ENCODE assay signal across 2 cellular contexts in the genomic region with DNA sequence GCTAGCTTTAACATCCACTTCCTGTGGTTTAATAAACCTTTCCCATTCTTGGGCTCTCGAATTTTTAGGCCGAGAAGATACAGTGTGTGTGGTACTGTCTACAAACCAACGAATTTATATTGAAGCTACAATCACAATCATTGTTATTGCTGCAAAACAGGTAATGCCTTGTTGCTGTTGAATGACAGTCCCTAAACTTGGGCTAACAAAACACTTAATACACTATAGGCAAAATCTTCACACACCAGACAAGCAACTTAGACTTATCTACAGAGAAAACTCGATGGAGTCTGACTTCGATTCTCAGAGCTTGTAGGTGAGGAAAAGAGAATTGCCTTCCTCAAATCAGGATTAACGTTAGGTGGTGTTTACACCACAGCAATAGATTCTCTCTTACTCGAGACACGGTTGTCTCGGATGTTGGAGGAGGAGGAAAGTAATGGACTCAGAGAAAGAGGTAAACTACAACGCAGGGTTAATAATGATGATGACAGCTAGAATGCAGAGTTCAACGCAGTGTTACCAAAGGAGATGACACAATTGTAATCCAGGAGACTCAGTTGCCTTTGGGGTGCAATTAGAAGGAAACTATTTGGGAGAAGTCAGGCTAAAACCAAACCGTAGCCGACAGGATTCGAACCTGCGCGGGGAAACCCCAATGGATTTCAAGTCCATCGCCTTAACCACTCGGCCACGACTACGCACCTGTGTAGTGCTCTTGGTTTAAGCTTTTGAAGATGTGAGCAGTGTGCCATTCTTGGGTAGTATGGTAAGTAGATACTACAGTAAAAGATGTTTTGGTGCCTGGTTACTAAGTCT.
TF ChIP-seq lines count a peak whose summit lies in the region.

No MANE protein-coding gene starts in this region.

TF ChIP-seq in SK-N-SH, 30 proteins besides CTCF, POLR2A, EP300 and RAD21:
- TF ChIP-seq NRF1 (IDR thresholded peaks at IDR 0.05; ENCODE audit: low read depth, low read length), result no peak
- TF ChIP-seq, protein P1, sequence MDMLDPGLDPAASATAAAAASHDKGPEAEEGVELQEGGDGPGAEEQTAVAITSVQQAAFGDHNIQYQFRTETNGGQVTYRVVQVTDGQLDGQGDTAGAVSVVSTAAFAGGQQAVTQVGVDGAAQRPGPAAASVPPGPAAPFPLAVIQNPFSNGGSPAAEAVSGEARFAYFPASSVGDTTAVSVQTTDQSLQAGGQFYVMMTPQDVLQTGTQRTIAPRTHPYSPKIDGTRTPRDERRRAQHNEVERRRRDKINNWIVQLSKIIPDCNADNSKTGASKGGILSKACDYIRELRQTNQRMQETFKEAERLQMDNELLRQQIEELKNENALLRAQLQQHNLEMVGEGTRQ (IDR thresholded peaks at IDR 0.05; ENCODE audit: borderline replicate concordance, low read depth, low read length), result no peak
- no peak for TF ChIP-seq FOXM1 (IDR thresholded peaks at IDR 0.05; ENCODE audit: low read depth)
- TF ChIP-seq TEAD4 (IDR thresholded peaks at IDR 0.05; ENCODE audit: borderline replicate concordance, insufficient read depth), result peak; percentile 34; the same call in 1 of the 2 replicates
- TF ChIP-seq ELF1 (IDR thresholded peaks at IDR 0.05), result no peak
- 0 out of 2 replicates have a peak, but pooled peaks have one; percentile 13 for TF ChIP-seq RXRA (IDR thresholded peaks at IDR 0.05; ENCODE audit: borderline replicate concordance, low read depth)
- TF ChIP-seq GATA2 (CRISPR knock-in tag; IDR thresholded peaks at IDR 0.05), result no peak

TF ChIP-seq in K562, 482 proteins besides CTCF, POLR2A, EP300 and RAD21 (continues in another document):
- TF ChIP-seq ZNF431 (CRISPR knock-in tag; IDR thresholded peaks at IDR 0.05), result no peak
- no peak for TF ChIP-seq YBX1 (IDR thresholded peaks at IDR 0.05)
- TF ChIP-seq ZNF165 (CRISPR knock-in tag; IDR thresholded peaks at IDR 0.05; ENCODE audit: borderline replicate concordance), result no peak
- peak; percentile 95 for TF ChIP-seq POLR3A (IDR thresholded peaks at IDR 0.05; ENCODE audit: borderline replicate concordance, extremely low read depth, insufficient read depth, insufficient read length)
- TF ChIP-seq, protein P2, sequence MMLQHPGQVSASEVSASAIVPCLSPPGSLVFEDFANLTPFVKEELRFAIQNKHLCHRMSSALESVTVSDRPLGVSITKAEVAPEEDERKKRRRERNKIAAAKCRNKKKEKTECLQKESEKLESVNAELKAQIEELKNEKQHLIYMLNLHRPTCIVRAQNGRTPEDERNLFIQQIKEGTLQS (IDR thresholded peaks at IDR 0.05), result peak; percentile 74
- TF ChIP-seq, protein P2 (CRISPR knock-in tag; conservative IDR thresholded peaks at IDR 0.05), result no peak
- peak; percentile 46; the same call in 1 of the 2 replicates for TF ChIP-seq ZNF24 (IDR thresholded peaks at IDR 0.05)
- peak; percentile 82 for TF ChIP-seq ZKSCAN1 (IDR thresholded peaks at IDR 0.05; ENCODE audit: low read depth, low read length)
- TF ChIP-seq SRSF3 (IDR thresholded peaks at IDR 0.05; ENCODE audit: insufficient read depth, low read length), result no peak
- peak; percentile 27; the same call in 1 of the 2 replicates for TF ChIP-seq MAFK (IDR thresholded peaks at IDR 0.05; ENCODE audit: low read length)
- TF ChIP-seq, protein P3, sequence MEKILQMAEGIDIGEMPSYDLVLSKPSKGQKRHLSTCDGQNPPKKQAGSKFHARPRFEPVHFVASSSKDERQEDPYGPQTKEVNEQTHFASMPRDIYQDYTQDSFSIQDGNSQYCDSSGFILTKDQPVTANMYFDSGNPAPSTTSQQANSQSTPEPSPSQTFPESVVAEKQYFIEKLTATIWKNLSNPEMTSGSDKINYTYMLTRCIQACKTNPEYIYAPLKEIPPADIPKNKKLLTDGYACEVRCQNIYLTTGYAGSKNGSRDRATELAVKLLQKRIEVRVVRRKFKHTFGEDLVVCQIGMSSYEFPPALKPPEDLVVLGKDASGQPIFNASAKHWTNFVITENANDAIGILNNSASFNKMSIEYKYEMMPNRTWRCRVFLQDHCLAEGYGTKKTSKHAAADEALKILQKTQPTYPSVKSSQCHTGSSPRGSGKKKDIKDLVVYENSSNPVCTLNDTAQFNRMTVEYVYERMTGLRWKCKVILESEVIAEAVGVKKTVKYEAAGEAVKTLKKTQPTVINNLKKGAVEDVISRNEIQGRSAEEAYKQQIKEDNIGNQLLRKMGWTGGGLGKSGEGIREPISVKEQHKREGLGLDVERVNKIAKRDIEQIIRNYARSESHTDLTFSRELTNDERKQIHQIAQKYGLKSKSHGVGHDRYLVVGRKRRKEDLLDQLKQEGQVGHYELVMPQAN (IDR thresholded peaks at IDR 0.05; ENCODE audit: borderline replicate concordance), result peak; percentile 11; the same call in 1 of the 2 replicates
- no peak for TF ChIP-seq FUS (optimal IDR thresholded peaks at IDR 0.05; ENCODE audit: low read depth, low read length)
- TF ChIP-seq, protein P4, sequence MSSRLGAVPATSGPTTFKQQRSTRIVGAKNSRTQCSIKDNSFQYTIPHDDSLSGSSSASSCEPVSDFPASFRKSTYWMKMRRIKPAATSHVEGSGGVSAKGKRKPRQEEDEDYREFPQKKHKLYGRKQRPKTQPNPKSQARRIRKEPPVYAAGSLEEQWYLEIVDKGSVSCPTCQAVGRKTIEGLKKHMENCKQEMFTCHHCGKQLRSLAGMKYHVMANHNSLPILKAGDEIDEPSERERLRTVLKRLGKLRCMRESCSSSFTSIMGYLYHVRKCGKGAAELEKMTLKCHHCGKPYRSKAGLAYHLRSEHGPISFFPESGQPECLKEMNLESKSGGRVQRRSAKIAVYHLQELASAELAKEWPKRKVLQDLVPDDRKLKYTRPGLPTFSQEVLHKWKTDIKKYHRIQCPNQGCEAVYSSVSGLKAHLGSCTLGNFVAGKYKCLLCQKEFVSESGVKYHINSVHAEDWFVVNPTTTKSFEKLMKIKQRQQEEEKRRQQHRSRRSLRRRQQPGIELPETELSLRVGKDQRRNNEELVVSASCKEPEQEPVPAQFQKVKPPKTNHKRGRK (tag; IDR thresholded peaks at IDR 0.05), result no peak
- TF ChIP-seq, protein P5, sequence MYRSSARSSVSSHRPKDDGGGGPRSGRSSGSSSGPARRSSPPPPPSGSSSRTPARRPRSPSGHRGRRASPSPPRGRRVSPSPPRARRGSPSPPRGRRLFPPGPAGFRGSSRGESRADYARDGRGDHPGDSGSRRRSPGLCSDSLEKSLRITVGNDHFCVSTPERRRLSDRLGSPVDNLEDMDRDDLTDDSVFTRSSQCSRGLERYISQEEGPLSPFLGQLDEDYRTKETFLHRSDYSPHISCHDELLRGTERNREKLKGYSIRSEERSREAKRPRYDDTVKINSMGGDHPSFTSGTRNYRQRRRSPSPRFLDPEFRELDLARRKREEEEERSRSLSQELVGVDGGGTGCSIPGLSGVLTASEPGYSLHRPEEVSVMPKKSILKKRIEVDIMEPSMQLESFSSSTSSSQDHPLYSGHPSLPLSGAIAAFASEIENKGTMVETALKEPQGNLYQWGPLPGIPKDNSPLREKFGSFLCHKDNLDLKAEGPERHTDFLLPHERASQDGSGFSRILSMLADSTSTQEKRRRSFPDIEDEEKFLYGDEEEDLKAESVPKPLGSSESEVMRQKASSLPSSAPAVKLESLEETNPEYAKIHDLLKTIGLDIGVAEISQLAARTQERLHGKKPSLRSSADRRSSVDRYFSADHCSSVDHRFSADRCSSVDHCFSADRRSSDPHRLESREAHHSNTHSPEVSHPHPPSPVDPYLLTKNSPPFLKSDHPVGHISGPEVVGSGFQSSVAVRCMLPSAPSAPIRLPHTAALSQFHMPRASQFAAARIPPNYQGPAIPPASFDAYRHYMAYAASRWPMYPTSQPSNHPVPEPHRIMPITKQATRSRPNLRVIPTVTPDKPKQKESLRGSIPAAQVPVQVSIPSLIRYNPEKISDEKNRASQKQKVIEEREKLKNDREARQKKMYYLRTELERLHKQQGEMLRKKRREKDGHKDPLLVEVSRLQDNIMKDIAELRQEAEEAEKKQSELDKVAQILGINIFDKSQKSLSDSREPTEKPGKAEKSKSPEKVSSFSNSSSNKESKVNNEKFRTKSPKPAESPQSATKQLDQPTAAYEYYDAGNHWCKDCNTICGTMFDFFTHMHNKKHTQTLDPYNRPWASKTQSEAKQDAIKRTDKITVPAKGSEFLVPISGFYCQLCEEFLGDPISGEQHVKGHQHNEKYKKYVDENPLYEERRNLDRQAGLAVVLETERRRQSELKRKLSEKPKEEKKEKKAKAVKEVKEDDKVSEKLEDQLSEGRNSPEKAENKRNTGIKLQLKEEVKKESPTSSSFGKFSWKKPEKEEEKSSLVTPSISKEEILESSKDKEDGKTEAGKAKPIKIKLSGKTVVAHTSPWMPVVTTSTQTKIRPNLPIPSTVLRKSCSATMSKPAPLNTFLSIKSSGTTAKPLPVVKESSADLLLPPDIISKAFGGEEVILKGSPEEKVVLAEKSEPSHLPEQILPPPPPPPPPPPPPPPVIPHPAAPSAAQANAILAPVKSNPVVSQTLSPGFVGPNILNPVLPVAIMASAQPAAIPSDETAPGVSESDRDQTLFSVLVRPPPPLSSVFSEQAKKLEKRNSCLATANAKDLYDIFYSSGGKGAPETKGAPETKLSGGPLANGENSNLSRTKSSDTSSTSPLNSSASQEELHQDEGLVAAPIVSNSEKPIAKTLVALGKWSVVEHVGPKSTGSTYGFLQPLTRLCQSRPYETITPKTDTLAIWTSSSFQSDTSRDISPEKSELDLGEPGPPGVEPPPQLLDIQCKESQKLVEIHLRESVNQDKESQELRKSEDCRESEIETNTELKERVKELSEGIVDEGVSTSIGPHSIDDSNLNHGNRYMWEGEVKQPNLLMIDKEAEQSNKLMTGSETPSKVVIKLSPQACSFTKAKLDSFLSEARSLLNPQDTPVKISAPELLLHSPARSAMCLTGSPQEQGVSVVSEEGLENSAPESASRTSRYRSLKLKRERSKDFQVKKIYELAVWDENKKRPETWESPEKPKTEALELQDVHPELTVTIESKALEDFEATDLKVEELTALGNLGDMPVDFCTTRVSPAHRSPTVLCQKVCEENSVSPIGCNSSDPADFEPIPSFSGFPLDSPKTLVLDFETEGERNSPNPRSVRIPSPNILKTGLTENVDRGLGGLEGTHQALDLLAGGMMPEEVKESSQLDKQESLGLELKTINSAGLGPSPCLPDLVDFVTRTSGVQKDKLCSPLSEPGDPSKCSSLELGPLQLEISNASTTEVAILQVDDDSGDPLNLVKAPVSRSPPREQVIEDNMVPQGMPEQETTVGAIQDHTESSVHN (IDR thresholded peaks at IDR 0.05; ENCODE audit: borderline replicate concordance in 1 of 2, low read depth in 1 of 2), result no peak; a peak in 1 of 4 replicates
- TF ChIP-seq, protein P6, sequence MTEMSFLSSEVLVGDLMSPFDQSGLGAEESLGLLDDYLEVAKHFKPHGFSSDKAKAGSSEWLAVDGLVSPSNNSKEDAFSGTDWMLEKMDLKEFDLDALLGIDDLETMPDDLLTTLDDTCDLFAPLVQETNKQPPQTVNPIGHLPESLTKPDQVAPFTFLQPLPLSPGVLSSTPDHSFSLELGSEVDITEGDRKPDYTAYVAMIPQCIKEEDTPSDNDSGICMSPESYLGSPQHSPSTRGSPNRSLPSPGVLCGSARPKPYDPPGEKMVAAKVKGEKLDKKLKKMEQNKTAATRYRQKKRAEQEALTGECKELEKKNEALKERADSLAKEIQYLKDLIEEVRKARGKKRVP (CRISPR knock-in tag; IDR thresholded peaks at IDR 0.05), result no peak
- TF ChIP-seq RFX7 (CRISPR knock-in tag; IDR thresholded peaks at IDR 0.05), result no peak
- TF ChIP-seq ZZZ3 (IDR thresholded peaks at IDR 0.05), result no peak
- no peak for TF ChIP-seq ETS2 (tag; IDR thresholded peaks at IDR 0.05; ENCODE audit: borderline replicate concordance, poor library complexity, severe bottlenecking)
- TF ChIP-seq, protein P7, sequence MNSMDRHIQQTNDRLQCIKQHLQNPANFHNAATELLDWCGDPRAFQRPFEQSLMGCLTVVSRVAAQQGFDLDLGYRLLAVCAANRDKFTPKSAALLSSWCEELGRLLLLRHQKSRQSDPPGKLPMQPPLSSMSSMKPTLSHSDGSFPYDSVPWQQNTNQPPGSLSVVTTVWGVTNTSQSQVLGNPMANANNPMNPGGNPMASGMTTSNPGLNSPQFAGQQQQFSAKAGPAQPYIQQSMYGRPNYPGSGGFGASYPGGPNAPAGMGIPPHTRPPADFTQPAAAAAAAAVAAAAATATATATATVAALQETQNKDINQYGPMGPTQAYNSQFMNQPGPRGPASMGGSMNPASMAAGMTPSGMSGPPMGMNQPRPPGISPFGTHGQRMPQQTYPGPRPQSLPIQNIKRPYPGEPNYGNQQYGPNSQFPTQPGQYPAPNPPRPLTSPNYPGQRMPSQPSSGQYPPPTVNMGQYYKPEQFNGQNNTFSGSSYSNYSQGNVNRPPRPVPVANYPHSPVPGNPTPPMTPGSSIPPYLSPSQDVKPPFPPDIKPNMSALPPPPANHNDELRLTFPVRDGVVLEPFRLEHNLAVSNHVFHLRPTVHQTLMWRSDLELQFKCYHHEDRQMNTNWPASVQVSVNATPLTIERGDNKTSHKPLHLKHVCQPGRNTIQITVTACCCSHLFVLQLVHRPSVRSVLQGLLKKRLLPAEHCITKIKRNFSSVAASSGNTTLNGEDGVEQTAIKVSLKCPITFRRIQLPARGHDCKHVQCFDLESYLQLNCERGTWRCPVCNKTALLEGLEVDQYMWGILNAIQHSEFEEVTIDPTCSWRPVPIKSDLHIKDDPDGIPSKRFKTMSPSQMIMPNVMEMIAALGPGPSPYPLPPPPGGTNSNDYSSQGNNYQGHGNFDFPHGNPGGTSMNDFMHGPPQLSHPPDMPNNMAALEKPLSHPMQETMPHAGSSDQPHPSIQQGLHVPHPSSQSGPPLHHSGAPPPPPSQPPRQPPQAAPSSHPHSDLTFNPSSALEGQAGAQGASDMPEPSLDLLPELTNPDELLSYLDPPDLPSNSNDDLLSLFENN (IDR thresholded peaks at IDR 0.05; ENCODE audit: low read depth in 2 of 2, low read length in 2 of 2), result no peak
- no peak for TF ChIP-seq TCFL5 (CRISPR knock-in tag; conservative IDR thresholded peaks at IDR 0.05)
- TF ChIP-seq ZNF589 (CRISPR knock-in tag; IDR thresholded peaks at IDR 0.05; ENCODE audit: low read depth), result no peak
- TF ChIP-seq SMAD4 (CRISPR knock-in tag; conservative IDR thresholded peaks at IDR 0.05), result peak; percentile 51; the same call in 1 of the 2 replicates
- no peak for TF ChIP-seq MTF1 (CRISPR knock-in tag; IDR thresholded peaks at IDR 0.05; ENCODE audit: borderline replicate concordance)
- TF ChIP-seq MCM3 (IDR thresholded peaks at IDR 0.05), result no peak
- TF ChIP-seq, protein P8, sequence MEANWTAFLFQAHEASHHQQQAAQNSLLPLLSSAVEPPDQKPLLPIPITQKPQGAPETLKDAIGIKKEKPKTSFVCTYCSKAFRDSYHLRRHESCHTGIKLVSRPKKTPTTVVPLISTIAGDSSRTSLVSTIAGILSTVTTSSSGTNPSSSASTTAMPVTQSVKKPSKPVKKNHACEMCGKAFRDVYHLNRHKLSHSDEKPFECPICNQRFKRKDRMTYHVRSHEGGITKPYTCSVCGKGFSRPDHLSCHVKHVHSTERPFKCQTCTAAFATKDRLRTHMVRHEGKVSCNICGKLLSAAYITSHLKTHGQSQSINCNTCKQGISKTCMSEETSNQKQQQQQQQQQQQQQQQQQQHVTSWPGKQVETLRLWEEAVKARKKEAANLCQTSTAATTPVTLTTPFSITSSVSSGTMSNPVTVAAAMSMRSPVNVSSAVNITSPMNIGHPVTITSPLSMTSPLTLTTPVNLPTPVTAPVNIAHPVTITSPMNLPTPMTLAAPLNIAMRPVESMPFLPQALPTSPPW (CRISPR knock-in tag; IDR thresholded peaks at IDR 0.05), result peak; percentile 34; the same call in 1 of the 2 replicates
- TF ChIP-seq MTA2 (IDR thresholded peaks at IDR 0.05; ENCODE audit: low read depth), result no peak
- no peak for TF ChIP-seq NFYB (IDR thresholded peaks at IDR 0.05; ENCODE audit: extremely low read depth, insufficient read length)
- no peak for TF ChIP-seq DMBX1 (CRISPR knock-in tag; IDR thresholded peaks at IDR 0.05; ENCODE audit: borderline replicate concordance)
- TF ChIP-seq CBX2 (IDR thresholded peaks at IDR 0.05; ENCODE audit: insufficient read depth, low read length, poor library complexity, severe bottlenecking), result no peak
- TF ChIP-seq TEAD2 (tag; IDR thresholded peaks at IDR 0.05), result no peak
- TF ChIP-seq PRPF4 (IDR thresholded peaks at IDR 0.05; ENCODE audit: insufficient read depth, low read depth, low read length, poor library complexity, severe bottlenecking), result no peak
- TF ChIP-seq GTF2E2 (tag; IDR thresholded peaks at IDR 0.05), result no peak
